In the genomic region with DNA sequence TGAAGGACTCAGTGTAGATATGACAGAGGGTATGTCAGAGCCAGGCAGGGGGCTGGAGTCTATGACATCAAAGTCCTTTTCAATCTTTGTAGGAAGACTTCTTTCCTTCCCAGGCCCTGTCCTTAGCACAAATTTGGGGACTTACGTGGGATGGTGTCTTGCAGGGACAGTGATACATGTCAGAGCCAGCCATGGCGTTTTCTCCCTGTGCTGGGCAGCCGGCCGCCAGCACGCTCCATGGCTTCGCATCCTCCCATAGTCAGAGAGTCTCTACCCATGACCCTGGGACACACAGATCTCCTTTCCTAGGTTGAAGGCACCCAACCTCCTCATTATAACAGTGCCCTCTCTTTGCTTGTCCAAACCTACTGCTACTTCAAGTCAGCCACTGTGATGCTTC, we compare ENCODE assay signal across 10 cellular contexts.
"Had no signal": no experiment of that assay in that cellular context is flagged by ENCODE, and none has a peak within 500 bp of the region (broad histone marks: within the 10 kb centered on the region; RNA-seq: fewer than 3 reads in every experiment).

No MANE protein-coding gene starts in this region.

- FAIRE-seq: HTR-8/SVneo, K562 had no signal

- H3K36me3 ChIP-seq: HAP-1 had no signal

- H3K4me1 ChIP-seq: HAP-1 had no signal

- DNase-seq: GM23248, GOT3, H7, HFFc6, IMR-90, KG1 had no signal

- H3K27ac Mint-ChIP-seq: HFFc6 had no signal

- H3K4me3 Mint-ChIP-seq: HFFc6 had no signal

- H3K4me3 ChIP-seq: GM23248, HAP-1, K562 had no signal

- H3K9ac ChIP-seq: GM23248 had no signal

- H3K27ac ChIP-seq: GM23248 had no signal

- H2AFZ ChIP-seq: GM23248 had no signal

- ATAC-seq: HCT116, K562 had no signal

- H3K9me3 ChIP-seq: HAP-1 had no signal
